In the genomic region with DNA sequence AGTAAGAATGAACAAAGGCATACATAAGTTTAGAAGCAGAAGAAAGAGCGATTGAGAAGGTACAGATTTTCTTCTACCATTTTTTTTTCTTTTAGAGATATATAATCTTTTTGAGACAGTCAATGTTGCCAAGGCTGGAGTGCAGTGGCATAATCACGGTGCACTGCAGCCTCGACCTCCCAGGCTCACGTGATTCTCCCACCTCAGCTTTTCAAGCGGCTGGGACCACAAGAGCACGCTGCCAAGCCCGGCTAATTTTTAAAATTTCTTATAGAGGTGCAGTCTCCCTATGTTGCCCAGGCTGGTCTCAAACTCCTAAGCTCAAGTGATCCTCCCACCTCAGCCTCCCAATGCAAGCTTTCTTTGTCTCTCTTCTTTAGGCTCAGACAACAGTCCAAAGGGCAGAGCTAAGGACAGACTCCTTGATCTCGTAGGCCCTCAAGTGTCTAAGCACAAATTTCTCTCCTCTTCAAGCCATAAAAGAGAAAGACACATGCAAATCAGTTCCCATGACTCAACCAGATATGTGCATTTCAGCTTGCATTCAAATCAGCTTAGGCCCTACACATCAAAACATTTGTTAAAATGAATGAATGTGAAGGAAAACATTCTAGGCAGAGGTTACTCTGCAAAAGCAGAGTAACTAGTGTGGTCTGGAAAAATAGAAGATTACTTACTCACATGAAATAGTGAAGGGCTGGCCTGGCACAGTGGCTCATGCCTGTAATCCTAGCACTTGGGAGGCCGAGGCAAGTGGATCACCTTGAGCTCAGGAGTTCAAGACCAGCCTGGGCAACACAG, we compare ENCODE assay signal across 1 cellular context.
TF ChIP-seq lines count a peak whose summit lies in the region.

No MANE protein-coding gene starts in this region.

TF ChIP-seq in GM12878, 131 proteins besides CTCF, POLR2A, EP300 and RAD21 (continued from another document and continues in another):
- TF ChIP-seq, protein P1, sequence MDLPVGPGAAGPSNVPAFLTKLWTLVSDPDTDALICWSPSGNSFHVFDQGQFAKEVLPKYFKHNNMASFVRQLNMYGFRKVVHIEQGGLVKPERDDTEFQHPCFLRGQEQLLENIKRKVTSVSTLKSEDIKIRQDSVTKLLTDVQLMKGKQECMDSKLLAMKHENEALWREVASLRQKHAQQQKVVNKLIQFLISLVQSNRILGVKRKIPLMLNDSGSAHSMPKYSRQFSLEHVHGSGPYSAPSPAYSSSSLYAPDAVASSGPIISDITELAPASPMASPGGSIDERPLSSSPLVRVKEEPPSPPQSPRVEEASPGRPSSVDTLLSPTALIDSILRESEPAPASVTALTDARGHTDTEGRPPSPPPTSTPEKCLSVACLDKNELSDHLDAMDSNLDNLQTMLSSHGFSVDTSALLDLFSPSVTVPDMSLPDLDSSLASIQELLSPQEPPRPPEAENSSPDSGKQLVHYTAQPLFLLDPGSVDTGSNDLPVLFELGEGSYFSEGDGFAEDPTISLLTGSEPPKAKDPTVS (IDR thresholded peaks at IDR 0.05; ENCODE audit: low read depth, low read length): no peak
- TF ChIP-seq, protein P2, sequence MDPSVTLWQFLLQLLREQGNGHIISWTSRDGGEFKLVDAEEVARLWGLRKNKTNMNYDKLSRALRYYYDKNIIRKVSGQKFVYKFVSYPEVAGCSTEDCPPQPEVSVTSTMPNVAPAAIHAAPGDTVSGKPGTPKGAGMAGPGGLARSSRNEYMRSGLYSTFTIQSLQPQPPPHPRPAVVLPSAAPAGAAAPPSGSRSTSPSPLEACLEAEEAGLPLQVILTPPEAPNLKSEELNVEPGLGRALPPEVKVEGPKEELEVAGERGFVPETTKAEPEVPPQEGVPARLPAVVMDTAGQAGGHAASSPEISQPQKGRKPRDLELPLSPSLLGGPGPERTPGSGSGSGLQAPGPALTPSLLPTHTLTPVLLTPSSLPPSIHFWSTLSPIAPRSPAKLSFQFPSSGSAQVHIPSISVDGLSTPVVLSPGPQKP (IDR thresholded peaks at IDR 0.05; ENCODE audit: low read depth, low read length): no peak
- TF ChIP-seq SMAD1 (IDR thresholded peaks at IDR 0.05; ENCODE audit: low read depth, partially characterized antibody) (no peak), HDAC6 (IDR thresholded peaks at IDR 0.05; ENCODE audit: unreplicated experiment) (no peak), STAT3 (IDR thresholded peaks at IDR 0.05; ENCODE audit: low read depth, low read length) (no peak), TCF12 (IDR thresholded peaks at IDR 0.05; ENCODE audit: low read depth, low read length) (no peak), CHD4 (IDR thresholded peaks at IDR 0.05) (no peak), RB1 (IDR thresholded peaks at IDR 0.05; ENCODE audit: borderline replicate concordance) (0 out of 2 replicates have a peak, but pooled peaks have one; percentile 53), ATF7 (IDR thresholded peaks at IDR 0.05; ENCODE audit: low read depth) (peak; percentile 22), NFIC (IDR thresholded peaks at IDR 0.05; ENCODE audit: low read depth, low read length) (no peak), RUNX3 (IDR thresholded peaks at IDR 0.05; ENCODE audit: low read length) (peak; percentile 31; the same call in 1 of the 2 replicates), MEF2B (IDR thresholded peaks at IDR 0.05; ENCODE audit: partially characterized antibody, poor library complexity, severe bottlenecking) (no peak), CBX3 (IDR thresholded peaks at IDR 0.05; ENCODE audit: borderline replicate concordance, low read depth) (no peak), SUZ12 (IDR thresholded peaks at IDR 0.05; ENCODE audit: unreplicated experiment) (no peak), BACH1 (IDR thresholded peaks at IDR 0.05; ENCODE audit: borderline replicate concordance) (no peak), POLR2AphosphoS2 (IDR thresholded peaks at IDR 0.05; ENCODE audit: low read depth, low read length) (no peak), BHLHE40 (IDR thresholded peaks at IDR 0.05; ENCODE audit: borderline replicate concordance in 1 of 2, low read depth in 2 of 2, low read length in 1 of 2) (peak; percentile 64 to 81; a peak in 2 of 4 replicates), EED (IDR thresholded peaks at IDR 0.05; ENCODE audit: low read depth) (no peak), KDM1A (IDR thresholded peaks at IDR 0.05; ENCODE audit: borderline replicate concordance) (no peak), SRF (IDR thresholded peaks at IDR 0.05; ENCODE audit: low read depth in 2 of 2, low read length in 2 of 2) (no peak), HDGF (IDR thresholded peaks at IDR 0.05) (peak; percentile 74), TBL1XR1 (IDR thresholded peaks at IDR 0.05; ENCODE audit: low read depth, low read length) (no peak), ZNF207 (IDR thresholded peaks at IDR 0.05; ENCODE audit: borderline replicate concordance) (0 out of 2 replicates have a peak, but pooled peaks have one; percentile 34), ZBED1 (IDR thresholded peaks at IDR 0.05; ENCODE audit: borderline replicate concordance) (no peak), EZH2 (IDR thresholded peaks at IDR 0.05; ENCODE audit: borderline replicate concordance, control insufficient read depth, low read depth, low read length) (no peak), BMI1 (IDR thresholded peaks at IDR 0.05; ENCODE audit: borderline replicate concordance) (no peak), DPF2 (IDR thresholded peaks at IDR 0.05) (peak; percentile 13; the same call in 1 of the 2 replicates), YY1 (IDR thresholded peaks at IDR 0.05; ENCODE audit: low read depth, low read length) (no peak), CHD1 (IDR thresholded peaks at IDR 0.05; ENCODE audit: low read depth, low read length) (no peak), BRCA1 (IDR thresholded peaks at IDR 0.05; ENCODE audit: low read depth, low read length) (no peak), ZNF217 (IDR thresholded peaks at IDR 0.05) (no peak), NRF1 (conservative IDR thresholded peaks at IDR 0.05; ENCODE audit: low read depth, low read length) (no peak), ZZZ3 (IDR thresholded peaks at IDR 0.05; ENCODE audit: control insufficient read depth, insufficient read length, low read depth) (no peak)
- TF ChIP-seq, protein P3, sequence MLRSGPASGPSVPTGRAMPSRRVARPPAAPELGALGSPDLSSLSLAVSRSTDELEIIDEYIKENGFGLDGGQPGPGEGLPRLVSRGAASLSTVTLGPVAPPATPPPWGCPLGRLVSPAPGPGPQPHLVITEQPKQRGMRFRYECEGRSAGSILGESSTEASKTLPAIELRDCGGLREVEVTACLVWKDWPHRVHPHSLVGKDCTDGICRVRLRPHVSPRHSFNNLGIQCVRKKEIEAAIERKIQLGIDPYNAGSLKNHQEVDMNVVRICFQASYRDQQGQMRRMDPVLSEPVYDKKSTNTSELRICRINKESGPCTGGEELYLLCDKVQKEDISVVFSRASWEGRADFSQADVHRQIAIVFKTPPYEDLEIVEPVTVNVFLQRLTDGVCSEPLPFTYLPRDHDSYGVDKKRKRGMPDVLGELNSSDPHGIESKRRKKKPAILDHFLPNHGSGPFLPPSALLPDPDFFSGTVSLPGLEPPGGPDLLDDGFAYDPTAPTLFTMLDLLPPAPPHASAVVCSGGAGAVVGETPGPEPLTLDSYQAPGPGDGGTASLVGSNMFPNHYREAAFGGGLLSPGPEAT (IDR thresholded peaks at IDR 0.05; ENCODE audit: low read depth): no peak
- TF ChIP-seq, protein P4, sequence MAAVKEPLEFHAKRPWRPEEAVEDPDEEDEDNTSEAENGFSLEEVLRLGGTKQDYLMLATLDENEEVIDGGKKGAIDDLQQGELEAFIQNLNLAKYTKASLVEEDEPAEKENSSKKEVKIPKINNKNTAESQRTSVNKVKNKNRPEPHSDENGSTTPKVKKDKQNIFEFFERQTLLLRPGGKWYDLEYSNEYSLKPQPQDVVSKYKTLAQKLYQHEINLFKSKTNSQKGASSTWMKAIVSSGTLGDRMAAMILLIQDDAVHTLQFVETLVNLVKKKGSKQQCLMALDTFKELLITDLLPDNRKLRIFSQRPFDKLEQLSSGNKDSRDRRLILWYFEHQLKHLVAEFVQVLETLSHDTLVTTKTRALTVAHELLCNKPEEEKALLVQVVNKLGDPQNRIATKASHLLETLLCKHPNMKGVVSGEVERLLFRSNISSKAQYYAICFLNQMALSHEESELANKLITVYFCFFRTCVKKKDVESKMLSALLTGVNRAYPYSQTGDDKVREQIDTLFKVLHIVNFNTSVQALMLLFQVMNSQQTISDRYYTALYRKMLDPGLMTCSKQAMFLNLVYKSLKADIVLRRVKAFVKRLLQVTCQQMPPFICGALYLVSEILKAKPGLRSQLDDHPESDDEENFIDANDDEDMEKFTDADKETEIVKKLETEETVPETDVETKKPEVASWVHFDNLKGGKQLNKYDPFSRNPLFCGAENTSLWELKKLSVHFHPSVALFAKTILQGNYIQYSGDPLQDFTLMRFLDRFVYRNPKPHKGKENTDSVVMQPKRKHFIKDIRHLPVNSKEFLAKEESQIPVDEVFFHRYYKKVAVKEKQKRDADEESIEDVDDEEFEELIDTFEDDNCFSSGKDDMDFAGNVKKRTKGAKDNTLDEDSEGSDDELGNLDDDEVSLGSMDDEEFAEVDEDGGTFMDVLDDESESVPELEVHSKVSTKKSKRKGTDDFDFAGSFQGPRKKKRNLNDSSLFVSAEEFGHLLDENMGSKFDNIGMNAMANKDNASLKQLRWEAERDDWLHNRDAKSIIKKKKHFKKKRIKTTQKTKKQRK (IDR thresholded peaks at IDR 0.05; ENCODE audit: low read depth, low read length): no peak
- TF ChIP-seq, protein P5, sequence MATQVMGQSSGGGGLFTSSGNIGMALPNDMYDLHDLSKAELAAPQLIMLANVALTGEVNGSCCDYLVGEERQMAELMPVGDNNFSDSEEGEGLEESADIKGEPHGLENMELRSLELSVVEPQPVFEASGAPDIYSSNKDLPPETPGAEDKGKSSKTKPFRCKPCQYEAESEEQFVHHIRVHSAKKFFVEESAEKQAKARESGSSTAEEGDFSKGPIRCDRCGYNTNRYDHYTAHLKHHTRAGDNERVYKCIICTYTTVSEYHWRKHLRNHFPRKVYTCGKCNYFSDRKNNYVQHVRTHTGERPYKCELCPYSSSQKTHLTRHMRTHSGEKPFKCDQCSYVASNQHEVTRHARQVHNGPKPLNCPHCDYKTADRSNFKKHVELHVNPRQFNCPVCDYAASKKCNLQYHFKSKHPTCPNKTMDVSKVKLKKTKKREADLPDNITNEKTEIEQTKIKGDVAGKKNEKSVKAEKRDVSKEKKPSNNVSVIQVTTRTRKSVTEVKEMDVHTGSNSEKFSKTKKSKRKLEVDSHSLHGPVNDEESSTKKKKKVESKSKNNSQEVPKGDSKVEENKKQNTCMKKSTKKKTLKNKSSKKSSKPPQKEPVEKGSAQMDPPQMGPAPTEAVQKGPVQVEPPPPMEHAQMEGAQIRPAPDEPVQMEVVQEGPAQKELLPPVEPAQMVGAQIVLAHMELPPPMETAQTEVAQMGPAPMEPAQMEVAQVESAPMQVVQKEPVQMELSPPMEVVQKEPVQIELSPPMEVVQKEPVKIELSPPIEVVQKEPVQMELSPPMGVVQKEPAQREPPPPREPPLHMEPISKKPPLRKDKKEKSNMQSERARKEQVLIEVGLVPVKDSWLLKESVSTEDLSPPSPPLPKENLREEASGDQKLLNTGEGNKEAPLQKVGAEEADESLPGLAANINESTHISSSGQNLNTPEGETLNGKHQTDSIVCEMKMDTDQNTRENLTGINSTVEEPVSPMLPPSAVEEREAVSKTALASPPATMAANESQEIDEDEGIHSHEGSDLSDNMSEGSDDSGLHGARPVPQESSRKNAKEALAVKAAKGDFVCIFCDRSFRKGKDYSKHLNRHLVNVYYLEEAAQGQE (IDR thresholded peaks at IDR 0.05; ENCODE audit: low read depth, low read length): no peak
- TF ChIP-seq, protein P6, sequence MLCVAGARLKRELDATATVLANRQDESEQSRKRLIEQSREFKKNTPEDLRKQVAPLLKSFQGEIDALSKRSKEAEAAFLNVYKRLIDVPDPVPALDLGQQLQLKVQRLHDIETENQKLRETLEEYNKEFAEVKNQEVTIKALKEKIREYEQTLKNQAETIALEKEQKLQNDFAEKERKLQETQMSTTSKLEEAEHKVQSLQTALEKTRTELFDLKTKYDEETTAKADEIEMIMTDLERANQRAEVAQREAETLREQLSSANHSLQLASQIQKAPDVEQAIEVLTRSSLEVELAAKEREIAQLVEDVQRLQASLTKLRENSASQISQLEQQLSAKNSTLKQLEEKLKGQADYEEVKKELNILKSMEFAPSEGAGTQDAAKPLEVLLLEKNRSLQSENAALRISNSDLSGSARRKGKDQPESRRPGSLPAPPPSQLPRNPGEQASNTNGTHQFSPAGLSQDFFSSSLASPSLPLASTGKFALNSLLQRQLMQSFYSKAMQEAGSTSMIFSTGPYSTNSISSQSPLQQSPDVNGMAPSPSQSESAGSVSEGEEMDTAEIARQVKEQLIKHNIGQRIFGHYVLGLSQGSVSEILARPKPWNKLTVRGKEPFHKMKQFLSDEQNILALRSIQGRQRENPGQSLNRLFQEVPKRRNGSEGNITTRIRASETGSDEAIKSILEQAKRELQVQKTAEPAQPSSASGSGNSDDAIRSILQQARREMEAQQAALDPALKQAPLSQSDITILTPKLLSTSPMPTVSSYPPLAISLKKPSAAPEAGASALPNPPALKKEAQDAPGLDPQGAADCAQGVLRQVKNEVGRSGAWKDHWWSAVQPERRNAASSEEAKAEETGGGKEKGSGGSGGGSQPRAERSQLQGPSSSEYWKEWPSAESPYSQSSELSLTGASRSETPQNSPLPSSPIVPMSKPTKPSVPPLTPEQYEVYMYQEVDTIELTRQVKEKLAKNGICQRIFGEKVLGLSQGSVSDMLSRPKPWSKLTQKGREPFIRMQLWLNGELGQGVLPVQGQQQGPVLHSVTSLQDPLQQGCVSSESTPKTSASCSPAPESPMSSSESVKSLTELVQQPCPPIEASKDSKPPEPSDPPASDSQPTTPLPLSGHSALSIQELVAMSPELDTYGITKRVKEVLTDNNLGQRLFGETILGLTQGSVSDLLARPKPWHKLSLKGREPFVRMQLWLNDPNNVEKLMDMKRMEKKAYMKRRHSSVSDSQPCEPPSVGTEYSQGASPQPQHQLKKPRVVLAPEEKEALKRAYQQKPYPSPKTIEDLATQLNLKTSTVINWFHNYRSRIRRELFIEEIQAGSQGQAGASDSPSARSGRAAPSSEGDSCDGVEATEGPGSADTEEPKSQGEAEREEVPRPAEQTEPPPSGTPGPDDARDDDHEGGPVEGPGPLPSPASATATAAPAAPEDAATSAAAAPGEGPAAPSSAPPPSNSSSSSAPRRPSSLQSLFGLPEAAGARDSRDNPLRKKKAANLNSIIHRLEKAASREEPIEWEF (IDR thresholded peaks at IDR 0.05; ENCODE audit: insufficient replicate concordance, low read depth, low read length): no peak
- TF ChIP-seq, protein P7, sequence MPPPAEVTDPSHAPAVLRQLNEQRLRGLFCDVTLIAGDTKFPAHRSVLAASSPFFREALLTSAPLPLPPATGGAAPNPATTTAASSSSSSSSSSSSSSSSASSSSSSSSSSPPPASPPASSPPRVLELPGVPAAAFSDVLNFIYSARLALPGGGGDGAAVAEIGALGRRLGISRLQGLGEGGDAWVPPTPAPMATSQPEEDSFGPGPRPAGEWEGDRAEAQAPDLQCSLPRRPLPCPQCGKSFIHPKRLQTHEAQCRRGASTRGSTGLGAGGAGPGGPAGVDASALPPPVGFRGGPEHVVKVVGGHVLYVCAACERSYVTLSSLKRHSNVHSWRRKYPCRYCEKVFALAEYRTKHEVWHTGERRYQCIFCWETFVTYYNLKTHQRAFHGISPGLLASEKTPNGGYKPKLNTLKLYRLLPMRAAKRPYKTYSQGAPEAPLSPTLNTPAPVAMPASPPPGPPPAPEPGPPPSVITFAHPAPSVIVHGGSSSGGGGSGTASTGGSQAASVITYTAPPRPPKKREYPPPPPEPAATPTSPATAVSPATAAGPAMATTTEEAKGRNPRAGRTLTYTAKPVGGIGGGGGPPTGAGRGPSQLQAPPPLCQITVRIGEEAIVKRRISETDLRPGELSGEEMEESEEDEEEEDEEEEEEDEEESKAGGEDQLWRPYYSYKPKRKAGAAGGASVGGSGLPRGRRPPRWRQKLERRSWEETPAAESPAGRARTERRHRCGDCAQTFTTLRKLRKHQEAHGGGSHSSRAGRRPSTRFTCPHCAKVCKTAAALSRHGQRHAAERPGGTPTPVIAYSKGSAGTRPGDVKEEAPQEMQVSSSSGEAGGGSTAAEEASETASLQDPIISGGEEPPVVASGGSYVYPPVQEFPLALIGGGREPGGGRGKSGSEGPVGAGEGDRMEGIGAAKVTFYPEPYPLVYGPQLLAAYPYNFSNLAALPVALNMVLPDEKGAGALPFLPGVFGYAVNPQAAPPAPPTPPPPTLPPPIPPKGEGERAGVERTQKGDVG (CRISPR knock-in tag; IDR thresholded peaks at IDR 0.05): no peak
